ENCODE assay signal across 5 cellular contexts in genomic region chr4:185883591-185883990, GRCh38.
"Had no signal": no experiment of that assay in that cellular context is flagged by ENCODE, and none has a peak within 500 bp of the region (broad histone marks: within the 10 kb centered on the region; RNA-seq: fewer than 3 reads in every experiment).

No MANE protein-coding gene starts in this region.

- H3K27ac Mint-ChIP-seq: GM23338, H9 had no signal

- DNase-seq: H9, HCEC 1CT, IMR-90 had no signal

- ATAC-seq: GM23338, K562 had no signal

- H3K4me3 Mint-ChIP-seq: GM23338, H9 had no signal
